11 cellular contexts compared by ENCODE assay signal in the genomic region with DNA sequence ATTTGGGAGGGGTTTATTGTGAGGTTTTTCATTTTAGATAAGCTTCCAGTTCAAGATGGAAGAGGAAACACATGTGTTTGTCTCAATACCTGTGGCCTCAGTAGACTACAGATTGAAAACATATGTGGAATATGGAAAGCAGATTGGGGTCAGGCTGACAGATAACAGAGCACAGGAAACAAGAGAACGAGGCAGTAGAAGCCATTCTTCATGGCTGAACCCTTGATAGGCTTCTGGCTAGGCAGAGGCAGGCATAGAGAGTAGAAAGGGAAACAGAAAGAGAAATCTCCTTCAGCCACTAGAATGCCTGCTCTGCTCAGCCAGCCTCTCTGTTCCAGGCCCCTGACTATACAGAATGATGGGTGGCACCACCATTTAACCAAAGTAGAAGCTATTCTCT.
DNase-seq lines count a peak whose midpoint lies in the region; ATAC-seq and TF ChIP-seq lines count a peak whose summit lies in the region.
"Had no signal": no experiment of that assay in that cellular context is flagged by ENCODE, and none has a peak within 500 bp of the region (broad histone marks: within the 10 kb centered on the region; RNA-seq: fewer than 3 reads in every experiment).

No MANE protein-coding gene starts in this region.

- TF ChIP-seq EP300 in sigmoid colon (IDR thresholded peaks at IDR 0.05) = no peak

- no peak overlapping the region for H3K4me3 ChIP-seq in sigmoid colon
- H3K4me3 ChIP-seq: esophagus muscularis mucosa had no signal

- no peak for TF ChIP-seq POLR2A in sigmoid colon (IDR thresholded peaks at IDR 0.05)

- TF ChIP-seq CTCF in GM10266 (IDR thresholded peaks at IDR 0.05; ENCODE audit: control insufficient read depth, insufficient read depth, low read depth, missing control alignments) (no peak), sigmoid colon (IDR thresholded peaks at IDR 0.05) (no peak)

- no peaks in the 10 kb centered on the region for H3K27me3 ChIP-seq in sigmoid colon
- H3K27me3 ChIP-seq: esophagus muscularis mucosa had no signal

- WGBS in sigmoid colon, 2 donors = 38 to 69% methylated on average over 1 of the region's 1 CpG

- ATAC-seq in GM19372 (IDR thresholded peaks at IDR 0.05; ENCODE audit: low read depth, unreplicated experiment) = peak; percentile 96
- ATAC-seq in HG02678 (IDR thresholded peaks at IDR 0.05; ENCODE audit: unreplicated experiment) = peak; percentile 99
- peak; percentile 90 for ATAC-seq in HG03442 (IDR thresholded peaks at IDR 0.05; ENCODE audit: unreplicated experiment)
- ATAC-seq: Right ventricle myocardium inferior had no signal

- intact Hi-C loops in sigmoid colon (cut with DNase I) = no loop called here

- H3K4me1 ChIP-seq in sigmoid colon = no peaks in the 10 kb centered on the region
- H3K4me1 ChIP-seq: esophagus muscularis mucosa had no signal

- DNase-seq in GM10266 (ENCODE audit: extremely low spot score) = peak; percentile 24
- DNase-seq in ureter (ENCODE audit: low spot score) = no peak
- DNase-seq in hippocampal formation (lab: John Stamatoyannopoulos, UW) = no peak
- no peak for DNase-seq in activated CD4-positive, alpha-beta T cell treated with anti-CD3 and anti-CD28 coated beads for 48 hours
- DNase-seq in sigmoid colon = no peak
- DNase-seq: NCI-H446 had no signal

- peak overlapping the region in 1 of 4 donors; percentile 8 for H3K27ac ChIP-seq in sigmoid colon
- H3K27ac ChIP-seq: esophagus muscularis mucosa had no signal

- no peaks in the 10 kb centered on the region for H3K36me3 ChIP-seq in sigmoid colon
- H3K36me3 ChIP-seq: esophagus muscularis mucosa had no signal

- H3K9me3 ChIP-seq in sigmoid colon = no peaks in the 10 kb centered on the region
